In genomic region chr12:104276192-104277131, GRCh38 we compare ENCODE assay signal across 1 cellular context.
TF ChIP-seq lines count a peak whose summit lies in the region.

No MANE protein-coding gene starts in this region.

TF ChIP-seq in A549, 52 proteins besides CTCF, POLR2A, EP300 and RAD21 (continued from another document):
- TF ChIP-seq HOXB5 (CRISPR knock-in tag; IDR thresholded peaks at IDR 0.05) (peak; percentile 26; the same call in 1 of the 2 replicates), EHMT2 (IDR thresholded peaks at IDR 0.05; ENCODE audit: low read depth) (no peak), ZC3H11A (IDR thresholded peaks at IDR 0.05) (no peak), PHF8 (IDR thresholded peaks at IDR 0.05; ENCODE audit: borderline replicate concordance, low read depth) (no peak), GATA3 (IDR thresholded peaks at IDR 0.05; ENCODE audit: borderline replicate concordance) (no peak), TP53 (CRISPR knock-in tag; IDR thresholded peaks at IDR 0.05) (peak; percentile 75; the same call in 1 of the 2 replicates), FOSL2 (IDR thresholded peaks at IDR 0.05) (no peak), FOSL2 (CRISPR knock-in tag; IDR thresholded peaks at IDR 0.05) (no peak), HMGXB4 (CRISPR knock-in tag; IDR thresholded peaks at IDR 0.05; ENCODE audit: borderline replicate concordance) (peak; percentile 61; the same call in 1 of the 2 replicates), ZFP36 (IDR thresholded peaks at IDR 0.05; ENCODE audit: borderline replicate concordance, partially characterized antibody) (no peak), HOXB13 (CRISPR knock-in tag; IDR thresholded peaks at IDR 0.05; ENCODE audit: low read depth) (peak; percentile 57), ELK1 (IDR thresholded peaks at IDR 0.05; ENCODE audit: low read depth, low read length) (no peak), RFX5 (IDR thresholded peaks at IDR 0.05) (no peak), ZSCAN20 (CRISPR knock-in tag; IDR thresholded peaks at IDR 0.05) (no peak), EHF (CRISPR knock-in tag; IDR thresholded peaks at IDR 0.05) (peak; percentile 92), NFE2L2 (conservative IDR thresholded peaks at IDR 0.05; ENCODE audit: low read length) (no peak), MAX (IDR thresholded peaks at IDR 0.05) (0 out of 2 replicates have a peak, but pooled peaks have one; percentile 18), JUN (IDR thresholded peaks at IDR 0.05) (no peak), FOSB (CRISPR knock-in tag; IDR thresholded peaks at IDR 0.05) (peak; percentile 85; the same call in 1 of the 2 replicates), ESRRA (IDR thresholded peaks at IDR 0.05; ENCODE audit: borderline replicate concordance, low read length) (no peak), MYC (IDR thresholded peaks at IDR 0.05; ENCODE audit: borderline replicate concordance, low read length) (no peak), RCOR1 (IDR thresholded peaks at IDR 0.05; ENCODE audit: low read depth, low read length) (no peak), MAFK (IDR thresholded peaks at IDR 0.05; ENCODE audit: partially characterized antibody) (no peak), HOXA7 (CRISPR knock-in tag; IDR thresholded peaks at IDR 0.05) (peak; percentile 67; the same call in 1 of the 2 replicates), TFCP2L1 (CRISPR knock-in tag; IDR thresholded peaks at IDR 0.05) (no peak), FOXS1 (CRISPR knock-in tag; IDR thresholded peaks at IDR 0.05) (0 out of 2 replicates have a peak, but pooled peaks have one; percentile 47), E2F6 (IDR thresholded peaks at IDR 0.05; ENCODE audit: borderline replicate concordance, low read depth) (no peak), HDAC2 (IDR thresholded peaks at IDR 0.05) (no peak), KDM1A (IDR thresholded peaks at IDR 0.05; ENCODE audit: low read depth) (0 out of 2 replicates have a peak, but pooled peaks have one; percentile 10), RNF2 (IDR thresholded peaks at IDR 0.05; ENCODE audit: borderline replicate concordance, low read depth) (no peak), SMC3 (IDR thresholded peaks at IDR 0.05) (no peak), JUNB (IDR thresholded peaks at IDR 0.05) (no peak), NPAS2 (CRISPR knock-in tag; IDR thresholded peaks at IDR 0.05; ENCODE audit: borderline replicate concordance) (no peak)
